Comparison of ENCODE assay signal across 19 cellular contexts in the genomic region with DNA sequence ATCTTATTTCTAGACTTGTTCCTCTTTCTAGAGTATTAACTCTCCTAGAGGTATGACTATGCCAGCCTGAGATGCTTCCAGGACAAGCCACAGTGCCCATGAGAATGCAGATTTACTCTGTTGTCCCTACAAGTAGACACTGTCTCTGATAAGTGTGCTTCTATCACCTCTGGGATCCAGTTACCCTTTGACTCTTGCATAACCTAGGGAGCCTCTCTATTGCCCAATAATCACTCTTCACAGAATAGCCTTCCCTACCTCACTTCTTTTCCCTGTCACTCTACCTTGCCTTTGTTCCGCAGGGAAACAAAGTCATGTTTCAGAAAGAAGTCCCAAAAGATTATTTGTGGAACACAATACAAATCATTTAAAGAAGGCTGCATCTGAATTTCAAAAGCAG. TPM values are rescaled to one million over a fixed set of nuclear protein-coding genes. Genes with fewer than 3 reads are reported as not detected.
DNase-seq lines count a peak whose midpoint lies in the region; ATAC-seq and TF ChIP-seq lines count a peak whose summit lies in the region.
"Had no signal": no experiment of that assay in that cellular context is flagged by ENCODE, and none has a peak within 500 bp of the region (broad histone marks: within the 10 kb centered on the region; RNA-seq: fewer than 3 reads in every experiment).

No MANE protein-coding gene starts in this region.

- H3K4me1 ChIP-seq in endodermal cell (ENCODE audit: control insufficient read depth, insufficient read depth, low read length): no peaks in the 10 kb centered on the region
- H3K4me1 ChIP-seq: HAP-1, SJCRH30 had no signal

- H3K9me3 ChIP-seq in endodermal cell (ENCODE audit: control insufficient read depth, low read length): no peaks in the 10 kb centered on the region
- H3K9me3 ChIP-seq: HAP-1, SJCRH30 had no signal

- peaks cover 13% of the 10 kb centered on the region for H3K36me3 Mint-ChIP-seq in natural killer cell treated with Interleukin-12 subunit alpha and Interleukin-12 subunit beta and Interleukin-15 and Interleukin-18, amount 100 ng/mL, for 72 hours
- H3K36me3 Mint-ChIP-seq in natural killer cell (peaks cover 16% of the 10 kb centered on the region), endodermal cell (ENCODE audit: low read depth) (no peaks in the 10 kb centered on the region)
- H3K36me3 Mint-ChIP-seq: CD14-positive monocyte had no signal

- no peak for TF ChIP-seq CTCF in natural killer cell (IDR thresholded peaks at IDR 0.05)
- no peak for TF ChIP-seq CTCF in endodermal cell (conservative IDR thresholded peaks at IDR 0.05)

- H3K4me3 ChIP-seq in endodermal cell (ENCODE audit: low read length): no peak overlapping the region
- H3K4me3 ChIP-seq: HAP-1, SJCRH30 had no signal

- peak; percentile 18 for DNase-seq in natural killer cell treated with Interleukin-12 subunit alpha and Interleukin-12 subunit beta and Interleukin-15 and Interleukin-18, amount 100 ng/mL, for 72 hours (ENCODE audit: low spot score)
- DNase-seq in natural killer cell (no peak), endodermal cell (peak; percentile 10), NCI-H187 treated with DMSO at 0.1 percent for 48 hours (lab: John Stamatoyannopoulos, UW) (no peak), activated T-cell treated with anti-CD3 and anti-CD28 coated beads for 4 hours (no peak)
- DNase-seq: COR-L47, DMS153, EL, NCI-H1092 treated with DMSO at 0.1 percent for 48 hours, NCI-H1694, NCI-H2171, NCI-H510A, NCI-H82, SJCRH30 had no signal

- no peak overlapping the region for H3K9ac ChIP-seq in endodermal cell (ENCODE audit: extremely low read depth, low read length, poor library complexity, severe bottlenecking)

- H3K27ac Mint-ChIP-seq in natural killer cell treated with Interleukin-12 subunit alpha and Interleukin-12 subunit beta and Interleukin-15 and Interleukin-18, amount 100 ng/mL, for 72 hours: no peak overlapping the region
- H3K27ac Mint-ChIP-seq in natural killer cell: no peak overlapping the region
- H3K27ac Mint-ChIP-seq in endodermal cell: no peak overlapping the region
- H3K27ac Mint-ChIP-seq: IgD-negative memory B cell had no signal

- H3K27me3 ChIP-seq in endodermal cell (ENCODE audit: control insufficient read depth, insufficient read depth, low read length, poor library complexity, severe bottlenecking): no peaks in the 10 kb centered on the region
- H3K27me3 ChIP-seq: SJCRH30 had no signal

- peaks cover 7% of the 10 kb centered on the region for H3K9me3 Mint-ChIP-seq in natural killer cell treated with Interleukin-12 subunit alpha and Interleukin-12 subunit beta and Interleukin-15 and Interleukin-18, amount 100 ng/mL, for 72 hours
- peaks cover 4 to 7% of the 10 kb centered on the region in 2 donors for H3K9me3 Mint-ChIP-seq in natural killer cell
- peaks cover 6% of the 10 kb centered on the region for H3K9me3 Mint-ChIP-seq in endodermal cell

- ATAC-seq in natural killer cell treated with Interleukin-12 subunit alpha and Interleukin-12 subunit beta and Interleukin-15 and Interleukin-18, amount 100 ng/mL, for 72 hours: no peak
- ATAC-seq in natural killer cell: no peak
- ATAC-seq in HG02798 (IDR thresholded peaks at IDR 0.05; ENCODE audit: poor library complexity, unreplicated experiment): no peak

- H3K27me3 Mint-ChIP-seq in natural killer cell treated with Interleukin-12 subunit alpha and Interleukin-12 subunit beta and Interleukin-15 and Interleukin-18, amount 100 ng/mL, for 72 hours: peaks cover 29 to 43% of the 10 kb centered on the region in 2 donors
- H3K27me3 Mint-ChIP-seq in natural killer cell (ENCODE audit: low read depth in 2 of 2): peaks cover 20 to 54% of the 10 kb centered on the region in 2 donors
- peaks cover 1% of the 10 kb centered on the region for H3K27me3 Mint-ChIP-seq in endodermal cell (ENCODE audit: insufficient read depth)

- intact Hi-C loops in natural killer cell (cut with micrococcal nuclease): no loop called here

- no peak overlapping the region for H3K27ac ChIP-seq in endodermal cell (ENCODE audit: low read depth, low read length)
- H3K27ac ChIP-seq: SJCRH30 had no signal

- no peaks in the 10 kb centered on the region for H3K36me3 ChIP-seq in endodermal cell (ENCODE audit: control insufficient read depth, insufficient read depth, low read length)
- H3K36me3 ChIP-seq: HAP-1, SJCRH30 had no signal

- no peaks in the 10 kb centered on the region for H3K4me1 Mint-ChIP-seq in natural killer cell treated with Interleukin-12 subunit alpha and Interleukin-12 subunit beta and Interleukin-15 and Interleukin-18, amount 100 ng/mL, for 72 hours (ENCODE audit: low read depth in 2 of 2)
- H3K4me1 Mint-ChIP-seq in natural killer cell (no peaks in the 10 kb centered on the region), endodermal cell (no peaks in the 10 kb centered on the region)
- H3K4me1 Mint-ChIP-seq: CD14-positive monocyte, IgD-negative memory B cell had no signal

- no peak overlapping the region for H3K4me3 Mint-ChIP-seq in natural killer cell treated with Interleukin-12 subunit alpha and Interleukin-12 subunit beta and Interleukin-15 and Interleukin-18, amount 100 ng/mL, for 72 hours
- H3K4me3 Mint-ChIP-seq in natural killer cell: no peak overlapping the region
- H3K4me3 Mint-ChIP-seq in endodermal cell: no peak overlapping the region
- H3K4me3 Mint-ChIP-seq: CD14-positive monocyte, IgD-negative memory B cell had no signal

- WGBS in endodermal cell (ENCODE audit: insufficient coverage in 1 of 2, insufficient read length in 1 of 2), 2 experiments: 92% methylated on average over 1 of the region's 1 CpG; no CpG with 5 or more reads in 1 of the 2 experiments

RNA-seq across cellular contexts. Expression of a gene that starts 1.6 kb away (rescaled TPM):
- total RNA-seq in natural killer cell treated with Interleukin-12 subunit alpha and Interleukin-12 subunit beta and Interleukin-15 and Interleukin-18, amount 100 ng/mL, for 72 hours: not detected
- total RNA-seq in natural killer cell: not detected
- not detected for total RNA-seq in endodermal cell
- polyA plus RNA-seq in endodermal cell (2013, experiment 1 of 2): not detected
- polyA plus RNA-seq in endodermal cell (2013, experiment 2 of 2): not detected
- total RNA-seq: RPMI7951 had no signal
- polyA plus RNA-seq: CD14-positive monocyte, IgD-negative memory B cell had no signal

RNA-seq across cellular contexts. Expression of a gene that starts 13.7 kb away (rescaled TPM):
- total RNA-seq in natural killer cell treated with Interleukin-12 subunit alpha and Interleukin-12 subunit beta and Interleukin-15 and Interleukin-18, amount 100 ng/mL, for 72 hours: not detected
- not detected for total RNA-seq in natural killer cell
- not detected for total RNA-seq in endodermal cell
- polyA plus RNA-seq in endodermal cell (2013, experiment 1 of 2): not detected
- polyA plus RNA-seq in endodermal cell (2013, experiment 2 of 2): not detected
- total RNA-seq: RPMI7951, SJCRH30 had no signal
- polyA plus RNA-seq: CD14-positive monocyte, IgD-negative memory B cell had no signal

RNA-seq across cellular contexts. Expression of a gene that starts 14.1 kb away (rescaled TPM):
- not detected for total RNA-seq in natural killer cell treated with Interleukin-12 subunit alpha and Interleukin-12 subunit beta and Interleukin-15 and Interleukin-18, amount 100 ng/mL, for 72 hours
- not detected for total RNA-seq in natural killer cell
- total RNA-seq in endodermal cell: not detected
- not detected for polyA plus RNA-seq in endodermal cell (2013, experiment 1 of 2)
- not detected for polyA plus RNA-seq in endodermal cell (2013, experiment 2 of 2)
- total RNA-seq: SJCRH30 had no signal
- polyA plus RNA-seq: CD14-positive monocyte, IgD-negative memory B cell had no signal

RNA-seq across cellular contexts. Expression of a gene that starts 33.1 kb away (rescaled TPM):
- total RNA-seq in natural killer cell treated with Interleukin-12 subunit alpha and Interleukin-12 subunit beta and Interleukin-15 and Interleukin-18, amount 100 ng/mL, for 72 hours: not detected
- not detected for total RNA-seq in natural killer cell
- not detected for total RNA-seq in endodermal cell
- polyA plus RNA-seq in endodermal cell (2013, experiment 1 of 2): not detected
- polyA plus RNA-seq in endodermal cell (2013, experiment 2 of 2): not detected
- total RNA-seq: RPMI7951, SJCRH30 had no signal
- polyA plus RNA-seq: CD14-positive monocyte, IgD-negative memory B cell had no signal

RNA-seq across cellular contexts. Expression of a gene that starts 40.7 kb away (rescaled TPM):
- not detected for total RNA-seq in natural killer cell treated with Interleukin-12 subunit alpha and Interleukin-12 subunit beta and Interleukin-15 and Interleukin-18, amount 100 ng/mL, for 72 hours
- total RNA-seq in natural killer cell: not detected
- not detected for total RNA-seq in endodermal cell
- polyA plus RNA-seq in endodermal cell (2013, experiment 1 of 2): not detected
- polyA plus RNA-seq in endodermal cell (2013, experiment 2 of 2): not detected
- total RNA-seq: RPMI7951, SJCRH30 had no signal
- polyA plus RNA-seq: CD14-positive monocyte, IgD-negative memory B cell had no signal

Comparison
In these comparisons a context has a peak if more than half of its experiments do, and no peak if none do; other contexts are left out.
1. DNase-seq: peak in natural killer cell treated with Interleukin-12 subunit alpha and Interleukin-12 subunit beta and Interleukin-15 and Interleukin-18, amount 100 ng/mL, for 72 hours (single experiment) and endodermal cell (single experiment); none in natural killer cell (single experiment), NCI-H187 treated with DMSO at 0.1 percent for 48 hours (single experiment) and activated T-cell treated with anti-CD3 and anti-CD28 coated beads for 4 hours (single experiment).